In genomic region chr2:145168091-145168490, GRCh38 we compare ENCODE assay signal across 27 cellular contexts.
"Had no signal": no experiment of that assay in that cellular context is flagged by ENCODE, and none has a peak within 500 bp of the region (broad histone marks: within the 10 kb centered on the region; RNA-seq: fewer than 3 reads in every experiment).

No MANE protein-coding gene starts in this region.

- H3K4me1 Mint-ChIP-seq: naive B cell; natural killer cell; stimulated activated naive B cell treated with anti-CD40 and anti-IgM and Interleukin-4, amounts not matched to agents 10 μg/mL and 1 μg/mL and 100 μg/mL, for 72 hours had no signal

- H3K27ac ChIP-seq: left lung, lower lobe of right lung, parathyroid adenoma, right atrium auricular region, right lobe of liver, stomach, suprapubic skin, thoracic aorta, tibial artery, upper lobe of right lung had no signal

- DNase-seq: hippocampal formation; kidney; left colon; lower lobe of right lung; mammary epithelial cell; mesenchymal stem cell; naive B cell; natural killer cell; right lobe of liver; stimulated activated CD4-positive, alpha-beta T cell treated with anti-CD3 and anti-CD28 coated beads, Interleukin-12 subunit alpha, Interleukin-12 subunit beta, amount 100 ng/mL, for 4 hours; stimulated activated CD4-positive, alpha-beta T cell treated with anti-CD3 and anti-CD28 coated beads, Interleukin-15, amount 100 ng/mL, for 24 hours; stimulated activated CD4-positive, alpha-beta T cell treated with anti-CD3 and anti-CD28 coated beads, Interleukin-2, amount 100 ng/mL, for 24 hours; stimulated activated CD4-positive, alpha-beta T cell treated with anti-CD3 and anti-CD28 coated beads, Interleukin-4, amount 100 ng/mL, for 1 hour; stimulated activated naive B cell treated with anti-CD40 and anti-IgM and Interleukin-4, amounts not matched to agents 10 μg/mL and 1 μg/mL and 100 μg/mL, for 72 hours; stimulated activated naive CD8-positive, alpha-beta T cell treated with anti-CD3 and anti-CD28 coated beads, Interleukin-15, Interleukin-2, amounts not matched to agents 100 U/mL and 50 U/mL, for 24 hours; stomach; tibial artery; trophoblast cell; upper lobe of right lung; uterus had no signal

- H3K27me3 Mint-ChIP-seq: naive B cell; progenitor cell of endocrine pancreas; stimulated activated naive B cell treated with anti-CD40 and anti-IgM and Interleukin-4, amounts not matched to agents 10 μg/mL and 1 μg/mL and 100 μg/mL, for 72 hours had no signal

- H3K9me3 Mint-ChIP-seq: natural killer cell; stimulated activated naive B cell treated with anti-CD40 and anti-IgM and Interleukin-4, amounts not matched to agents 10 μg/mL and 1 μg/mL and 100 μg/mL, for 72 hours had no signal

- H3K4me3 Mint-ChIP-seq: naive B cell; natural killer cell; stimulated activated naive B cell treated with anti-CD40 and anti-IgM and Interleukin-4, amounts not matched to agents 10 μg/mL and 1 μg/mL and 100 μg/mL, for 72 hours had no signal

- H3K27ac Mint-ChIP-seq: naive B cell; natural killer cell; progenitor cell of endocrine pancreas; stimulated activated naive B cell treated with anti-CD40 and anti-IgM and Interleukin-4, amounts not matched to agents 10 μg/mL and 1 μg/mL and 100 μg/mL, for 72 hours had no signal

- H3K4me3 ChIP-seq: left lung, lower lobe of right lung, right atrium auricular region, right lobe of liver, stomach, suprapubic skin, thoracic aorta, tibial artery, upper lobe of right lung, uterus had no signal

- H3K36me3 Mint-ChIP-seq: naive B cell; natural killer cell; stimulated activated naive B cell treated with anti-CD40 and anti-IgM and Interleukin-4, amounts not matched to agents 10 μg/mL and 1 μg/mL and 100 μg/mL, for 72 hours had no signal

- ATAC-seq: left colon; left lung; lower lobe of right lung; natural killer cell; right lobe of liver; stimulated activated naive B cell treated with anti-CD40 and anti-IgM and Interleukin-4, amounts not matched to agents 10 μg/mL and 1 μg/mL and 100 μg/mL, for 72 hours; stimulated activated naive CD8-positive, alpha-beta T cell treated with anti-CD3 and anti-CD28 coated beads, Interleukin-15, Interleukin-2, amounts not matched to agents 100 U/mL and 50 U/mL, for 24 hours; upper lobe of right lung had no signal

- H3K36me3 ChIP-seq: left lung, lower lobe of right lung, right atrium auricular region, right lobe of liver, stomach, suprapubic skin, thoracic aorta, tibial artery, upper lobe of right lung, uterus had no signal

- H3K9me3 ChIP-seq: left lung, lower lobe of right lung, right atrium auricular region, right lobe of liver, stomach, suprapubic skin, thoracic aorta, tibial artery, upper lobe of right lung, uterus had no signal

- H3K9ac ChIP-seq: parathyroid adenoma had no signal

- FAIRE-seq: islet of Langerhans, kidney had no signal
